In the genomic region with DNA sequence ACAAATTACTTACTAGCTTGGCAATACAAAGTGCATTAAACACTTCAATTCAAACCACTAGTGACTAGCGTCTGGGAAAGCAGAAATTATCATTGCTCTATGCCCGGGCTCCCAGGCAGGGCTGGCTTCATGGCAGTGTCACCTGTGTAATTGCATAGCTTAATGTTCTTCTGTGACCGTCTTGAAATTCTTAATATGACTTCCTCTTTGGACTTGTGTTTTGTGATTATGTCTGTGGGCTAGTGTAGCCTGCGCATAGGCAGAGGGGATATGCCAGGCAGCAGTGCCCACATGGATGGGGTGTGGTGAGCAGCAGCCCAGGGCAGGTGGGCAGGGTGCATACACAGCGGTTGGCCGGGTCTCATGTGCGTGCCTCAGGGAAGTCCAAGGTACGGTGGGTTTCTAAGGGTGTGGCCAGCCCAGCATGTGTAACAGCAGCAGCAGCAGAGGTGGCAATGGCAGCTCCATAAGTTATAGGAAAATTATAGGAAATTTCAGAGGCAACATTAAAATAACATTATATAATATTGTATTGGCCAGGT, we compare ENCODE assay signal across 20 cellular contexts.
DNase-seq lines count a peak whose midpoint lies in the region; ATAC-seq, FAIRE-seq and TF ChIP-seq lines count a peak whose summit lies in the region.
"Had no signal": no experiment of that assay in that cellular context is flagged by ENCODE, and none has a peak within 500 bp of the region (broad histone marks: within the 10 kb centered on the region; RNA-seq: fewer than 3 reads in every experiment).

No MANE protein-coding gene starts in this region.

- no peak overlapping the region for H3K9ac ChIP-seq in colonic mucosa (ENCODE audit: low read depth in 2 of 2, low read length in 2 of 2)

- H3K4me3 Mint-ChIP-seq in GM23338 (no peak overlapping the region), immature natural killer cell (no peak overlapping the region)
- H3K4me3 Mint-ChIP-seq: CD4-positive, alpha-beta T cell; H9 had no signal

- DNase-seq in GM23338 (ENCODE audit: low spot score) = no peak
- peak; percentile 29 for DNase-seq in colonic mucosa
- DNase-seq in mucosa of descending colon = peak; percentile 33 to 56 (median 55)
- peak; percentile 87 for DNase-seq in small intestine
- no peak for DNase-seq in activated CD4-positive, alpha-beta T cell treated with anti-CD3 and anti-CD28 coated beads for 1 hour
- no peak for DNase-seq in immature natural killer cell
- DNase-seq: AML-193; CD4-positive, alpha-beta T cell; DMS153; DMS79; GDM1; H9 had no signal

- H3K27ac Mint-ChIP-seq in GM23338 = peak overlapping the region; percentile 14; the same call in 1 of the 2 replicates
- H3K27ac Mint-ChIP-seq in immature natural killer cell = no peak overlapping the region
- H3K27ac Mint-ChIP-seq: CD4-positive, alpha-beta T cell; H9 had no signal

- no peak for FAIRE-seq in small intestine (lab: Jason Lieb, UNC)
- FAIRE-seq: A549, GM12892, GM18507, H1 had no signal

- H3K9me3 ChIP-seq in colonic mucosa = no peaks in the 10 kb centered on the region
- no peaks in the 10 kb centered on the region for H3K9me3 ChIP-seq in mucosa of descending colon
- no peaks in the 10 kb centered on the region for H3K9me3 ChIP-seq in small intestine (ENCODE audit: control insufficient read depth, low read depth)
- H3K9me3 ChIP-seq: A549 had no signal

- H3K36me3 ChIP-seq in GM23338 (ENCODE audit: insufficient read depth) (no peaks in the 10 kb centered on the region), colonic mucosa (no peaks in the 10 kb centered on the region), mucosa of descending colon (ENCODE audit: low read depth) (no peaks in the 10 kb centered on the region), small intestine (ENCODE audit: control insufficient read depth in 2 of 2, insufficient read depth in 2 of 2, low read length in 2 of 2) (no peaks in the 10 kb centered on the region)

- H3K4me3 ChIP-seq in GM23338 (no peak overlapping the region), colonic mucosa (no peak overlapping the region), mucosa of descending colon (no peak overlapping the region), small intestine (ENCODE audit: low read depth in 1 of 2, low read length in 2 of 2) (no peak overlapping the region)
- H3K4me3 ChIP-seq: A549 had no signal

- H4K20me1 ChIP-seq in GM23338 (replicated peaks; ENCODE audit: insufficient read depth) = no peaks in the 10 kb centered on the region; the same call in 1 of the 2 replicates

- H3K27me3 ChIP-seq in GM23338 (ENCODE audit: insufficient read depth) (no peaks in the 10 kb centered on the region), colonic mucosa (no peaks in the 10 kb centered on the region), small intestine (ENCODE audit: control insufficient read depth in 2 of 2, insufficient read depth in 2 of 2, low read length in 2 of 2) (no peaks in the 10 kb centered on the region)

- 24 to 60% (median 36%) methylated on average over 8 of the region's 8 CpGs for WGBS in small intestine, 3 donors

- no peak for ATAC-seq in GM23338
- peak; percentile 78 for ATAC-seq in mucosa of descending colon
- no peak for ATAC-seq in GM18873 (IDR thresholded peaks at IDR 0.05; ENCODE audit: low FRiP score, unreplicated experiment)
- no peak for ATAC-seq in HG02885 (IDR thresholded peaks at IDR 0.05; ENCODE audit: poor library complexity, unreplicated experiment)
- ATAC-seq: A549 had no signal

- no peaks in the 10 kb centered on the region for H3K36me3 Mint-ChIP-seq in GM23338 (ENCODE audit: low read depth)
- no peaks in the 10 kb centered on the region for H3K36me3 Mint-ChIP-seq in immature natural killer cell

- H3K4me1 Mint-ChIP-seq in GM23338 = peaks cover 10% of the 10 kb centered on the region
- H3K4me1 Mint-ChIP-seq in immature natural killer cell = no peaks in the 10 kb centered on the region

- H3K9me3 Mint-ChIP-seq in GM23338 (no peaks in the 10 kb centered on the region), immature natural killer cell (peaks cover 0 to 1% (median 0%) of the 10 kb centered on the region in 6 donors)
- H3K9me3 Mint-ChIP-seq: CD4-positive, alpha-beta T cell; H9 had no signal

- H3K4me1 ChIP-seq in GM23338 (ENCODE audit: insufficient read depth) (no peaks in the 10 kb centered on the region), colonic mucosa (no peaks in the 10 kb centered on the region), mucosa of descending colon (ENCODE audit: low read depth) (peaks cover 5% of the 10 kb centered on the region), small intestine (ENCODE audit: control insufficient read depth in 2 of 2, insufficient read depth in 1 of 2, low read depth in 1 of 2, low read length in 1 of 2) (peaks cover 0 to 2% of the 10 kb centered on the region in 2 donors)

- TF ChIP-seq CTCF in GM23338 (conservative IDR thresholded peaks at IDR 0.05; ENCODE audit: low read depth in 2 of 2) (no peak), colonic mucosa (IDR thresholded peaks at IDR 0.05) (no peak), mucosa of descending colon (IDR thresholded peaks at IDR 0.05) (no peak)

- intact Hi-C loops in colonic mucosa (cut with DNase I) = no loop called here
- intact Hi-C loops in mucosa of descending colon (cut with DNase I, micrococcal nuclease) = no loop called here

- no peak overlapping the region for H3K27ac ChIP-seq in GM23338 (ENCODE audit: low read depth)
- H3K27ac ChIP-seq in colonic mucosa = no peak overlapping the region
- peak overlapping the region; percentile 74 to 75 for H3K27ac ChIP-seq in small intestine (ENCODE audit: low read depth in 1 of 2, low read length in 1 of 2)
- H3K27ac ChIP-seq: 22Rv1, A549, C4-2B had no signal

- H3K4me2 ChIP-seq in GM23338 = no peak overlapping the region
- H3K4me2 ChIP-seq: A549 had no signal

- H3K79me2 ChIP-seq in GM23338 (replicated peaks; ENCODE audit: insufficient read depth) = no peaks in the 10 kb centered on the region

- H3K9me2 ChIP-seq in GM23338 (ENCODE audit: insufficient read depth) = no peaks in the 10 kb centered on the region

- no peak overlapping the region for H2AFZ ChIP-seq in GM23338

- no peaks in the 10 kb centered on the region for H3F3A ChIP-seq in GM23338 (replicated peaks; ENCODE audit: low read depth)

- peaks cover 5% of the 10 kb centered on the region for H3K27me3 Mint-ChIP-seq in GM23338 (ENCODE audit: insufficient read depth, low read depth, poor library complexity)
- peaks cover 1 to 4% (median 4%) of the 10 kb centered on the region in 3 donors for H3K27me3 Mint-ChIP-seq in immature natural killer cell (ENCODE audit: low read depth in 3 of 3)

TF ChIP-seq in GM23338, 12 proteins besides CTCF, POLR2A, EP300 and RAD21 (continues in another document):
- TF ChIP-seq, protein P1, sequence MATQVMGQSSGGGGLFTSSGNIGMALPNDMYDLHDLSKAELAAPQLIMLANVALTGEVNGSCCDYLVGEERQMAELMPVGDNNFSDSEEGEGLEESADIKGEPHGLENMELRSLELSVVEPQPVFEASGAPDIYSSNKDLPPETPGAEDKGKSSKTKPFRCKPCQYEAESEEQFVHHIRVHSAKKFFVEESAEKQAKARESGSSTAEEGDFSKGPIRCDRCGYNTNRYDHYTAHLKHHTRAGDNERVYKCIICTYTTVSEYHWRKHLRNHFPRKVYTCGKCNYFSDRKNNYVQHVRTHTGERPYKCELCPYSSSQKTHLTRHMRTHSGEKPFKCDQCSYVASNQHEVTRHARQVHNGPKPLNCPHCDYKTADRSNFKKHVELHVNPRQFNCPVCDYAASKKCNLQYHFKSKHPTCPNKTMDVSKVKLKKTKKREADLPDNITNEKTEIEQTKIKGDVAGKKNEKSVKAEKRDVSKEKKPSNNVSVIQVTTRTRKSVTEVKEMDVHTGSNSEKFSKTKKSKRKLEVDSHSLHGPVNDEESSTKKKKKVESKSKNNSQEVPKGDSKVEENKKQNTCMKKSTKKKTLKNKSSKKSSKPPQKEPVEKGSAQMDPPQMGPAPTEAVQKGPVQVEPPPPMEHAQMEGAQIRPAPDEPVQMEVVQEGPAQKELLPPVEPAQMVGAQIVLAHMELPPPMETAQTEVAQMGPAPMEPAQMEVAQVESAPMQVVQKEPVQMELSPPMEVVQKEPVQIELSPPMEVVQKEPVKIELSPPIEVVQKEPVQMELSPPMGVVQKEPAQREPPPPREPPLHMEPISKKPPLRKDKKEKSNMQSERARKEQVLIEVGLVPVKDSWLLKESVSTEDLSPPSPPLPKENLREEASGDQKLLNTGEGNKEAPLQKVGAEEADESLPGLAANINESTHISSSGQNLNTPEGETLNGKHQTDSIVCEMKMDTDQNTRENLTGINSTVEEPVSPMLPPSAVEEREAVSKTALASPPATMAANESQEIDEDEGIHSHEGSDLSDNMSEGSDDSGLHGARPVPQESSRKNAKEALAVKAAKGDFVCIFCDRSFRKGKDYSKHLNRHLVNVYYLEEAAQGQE (IDR thresholded peaks at IDR 0.05; ENCODE audit: unreplicated experiment) = no peak
- TF ChIP-seq EZH2phosphoT487 (IDR thresholded peaks at IDR 0.05; ENCODE audit: unreplicated experiment) (no peak), ZNF114 (CRISPR knock-in tag; IDR thresholded peaks at IDR 0.05) (no peak)
- TF ChIP-seq, protein P2, sequence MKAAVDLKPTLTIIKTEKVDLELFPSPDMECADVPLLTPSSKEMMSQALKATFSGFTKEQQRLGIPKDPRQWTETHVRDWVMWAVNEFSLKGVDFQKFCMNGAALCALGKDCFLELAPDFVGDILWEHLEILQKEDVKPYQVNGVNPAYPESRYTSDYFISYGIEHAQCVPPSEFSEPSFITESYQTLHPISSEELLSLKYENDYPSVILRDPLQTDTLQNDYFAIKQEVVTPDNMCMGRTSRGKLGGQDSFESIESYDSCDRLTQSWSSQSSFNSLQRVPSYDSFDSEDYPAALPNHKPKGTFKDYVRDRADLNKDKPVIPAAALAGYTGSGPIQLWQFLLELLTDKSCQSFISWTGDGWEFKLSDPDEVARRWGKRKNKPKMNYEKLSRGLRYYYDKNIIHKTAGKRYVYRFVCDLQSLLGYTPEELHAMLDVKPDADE (IDR thresholded peaks at IDR 0.05) = no peak

Comparison
In these comparisons a context has a peak if more than half of its experiments do, and no peak if none do; other contexts are left out.
1. DNase-seq: peak in colonic mucosa (single experiment), mucosa of descending colon (3 of 3) and small intestine (single experiment); none in GM23338 (single experiment), activated CD4-positive, alpha-beta T cell treated with anti-CD3 and anti-CD28 coated beads for 1 hour (single experiment) and immature natural killer cell (0 of 3).
2. H3K27ac ChIP-seq: peak in small intestine (2 of 2); none in GM23338 (single experiment) and colonic mucosa (single experiment).